Comparison of ENCODE assay signal across 8 cellular contexts in the genomic region with DNA sequence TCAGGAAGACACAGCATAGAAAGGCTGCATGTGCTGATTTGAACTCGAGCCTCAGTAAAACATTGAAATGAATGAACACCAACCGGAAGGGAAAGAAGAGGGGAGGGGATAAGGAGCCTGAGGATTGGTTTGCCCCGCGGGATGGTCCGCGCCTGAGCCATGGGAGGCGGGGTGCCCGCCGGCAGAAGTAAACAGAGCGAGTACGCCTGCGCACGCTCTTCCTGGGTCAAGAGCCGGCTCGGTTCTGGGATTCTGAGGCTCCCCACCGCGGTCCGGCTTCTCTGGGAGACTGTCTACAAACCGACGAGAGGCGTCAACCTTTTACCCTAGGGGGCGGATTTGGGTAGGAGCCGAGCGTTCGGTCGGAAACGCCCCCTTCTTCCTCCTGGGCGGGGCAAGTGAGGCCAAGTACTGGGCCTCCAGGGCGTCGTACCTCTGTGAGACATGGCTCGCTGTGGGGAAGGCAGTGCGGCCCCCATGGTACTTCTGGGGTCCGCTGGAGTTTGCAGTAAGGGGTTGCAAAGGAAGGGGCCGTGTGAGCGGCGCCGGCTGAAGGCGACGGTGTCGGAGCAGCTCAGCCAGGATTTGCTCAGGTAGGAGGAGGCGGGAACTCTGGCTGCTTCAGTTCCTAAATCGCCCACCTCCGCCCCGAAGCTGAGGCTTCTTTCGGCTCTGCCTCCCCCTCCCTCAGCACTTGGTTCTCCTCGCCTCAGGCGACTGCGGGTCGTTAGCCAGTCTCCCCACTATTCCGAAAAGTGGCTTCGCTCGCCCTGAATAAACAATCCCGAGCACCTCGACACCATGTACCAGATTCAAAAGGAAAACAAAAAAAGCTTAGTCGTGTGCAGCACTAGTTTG. TPM values are rescaled to one million over a fixed set of nuclear protein-coding genes. Genes with fewer than 3 reads are reported as not detected.
DNase-seq lines count a peak whose midpoint lies in the region; ATAC-seq and TF ChIP-seq lines count a peak whose summit lies in the region.

A gene (plus strand): TSS at position 218 of the 858 bp plus-strand sequence. CDS start 227 bp downstream, at position 445.

- ATAC-seq in GM19025 (IDR thresholded peaks at IDR 0.05; ENCODE audit: low read depth, unreplicated experiment) (peak; percentile 96), HG03342 (IDR thresholded peaks at IDR 0.05; ENCODE audit: unreplicated experiment) (peak; percentile 98)

- peak within 1 kb of the TSS; percentile 81 for H3K27ac Mint-ChIP-seq in chondrocyte (ENCODE audit: unreplicated experiment)

- peak within 1 kb of the TSS; percentile 95 for H3K4me3 Mint-ChIP-seq in chondrocyte (ENCODE audit: unreplicated experiment)

- H3K9me3 Mint-ChIP-seq in chondrocyte (ENCODE audit: low read depth) = peaks cover 20% of the 10 kb centered on the region

- no peak; the same call in 1 of the 2 replicates for TF ChIP-seq CTCF in AG09319 (IDR thresholded peaks at IDR 0.05; ENCODE audit: low read depth, low read length)
- TF ChIP-seq CTCF in chondrocyte (IDR thresholded peaks at IDR 0.05) = peak; percentile 20

- H3K27me3 Mint-ChIP-seq in chondrocyte (ENCODE audit: low read depth) = no peaks in the 10 kb centered on the region

- H3K36me3 Mint-ChIP-seq in chondrocyte (ENCODE audit: low read depth) = peaks cover 9% of the 10 kb centered on the region

- peaks cover 7% of the 10 kb centered on the region for H3K4me1 Mint-ChIP-seq in chondrocyte (ENCODE audit: low read depth)

- DNase-seq in AG09319 (ENCODE audit: extremely low read depth, low read depth) (peak; percentile 44), NCI-H446 treated with DMSO at 0.1 percent for 48 hours (lab: John Stamatoyannopoulos, UW) (peak; percentile 50), chondrocyte (ENCODE audit: low spot score) (no peak), kidney tubule cell (ENCODE audit: low spot score) (peak; percentile 79)
- DNase-seq in activated CD4-positive, alpha-beta T cell treated with anti-CD3 and anti-CD28 coated beads for 24 hours (ENCODE audit: low read depth in 2 of 2) = peak; percentile 71 to 74
- DNase-seq in stimulated activated CD4-positive, alpha-beta T cell treated with anti-CD3 and anti-CD28 coated beads, Interleukin-15, amount 100 ng/mL, for 48 hours (ENCODE audit: low read depth in 2 of 2) = peak; percentile 66 to 83

RNA-seq across cellular contexts. Expression of the gene that starts here (rescaled TPM):
- 2.3 to 2.6 TPM (median 2.5 TPM) in 3 replicates for total RNA-seq in chondrocyte
